ENCODE assay signal across 29 cellular contexts in the genomic region with DNA sequence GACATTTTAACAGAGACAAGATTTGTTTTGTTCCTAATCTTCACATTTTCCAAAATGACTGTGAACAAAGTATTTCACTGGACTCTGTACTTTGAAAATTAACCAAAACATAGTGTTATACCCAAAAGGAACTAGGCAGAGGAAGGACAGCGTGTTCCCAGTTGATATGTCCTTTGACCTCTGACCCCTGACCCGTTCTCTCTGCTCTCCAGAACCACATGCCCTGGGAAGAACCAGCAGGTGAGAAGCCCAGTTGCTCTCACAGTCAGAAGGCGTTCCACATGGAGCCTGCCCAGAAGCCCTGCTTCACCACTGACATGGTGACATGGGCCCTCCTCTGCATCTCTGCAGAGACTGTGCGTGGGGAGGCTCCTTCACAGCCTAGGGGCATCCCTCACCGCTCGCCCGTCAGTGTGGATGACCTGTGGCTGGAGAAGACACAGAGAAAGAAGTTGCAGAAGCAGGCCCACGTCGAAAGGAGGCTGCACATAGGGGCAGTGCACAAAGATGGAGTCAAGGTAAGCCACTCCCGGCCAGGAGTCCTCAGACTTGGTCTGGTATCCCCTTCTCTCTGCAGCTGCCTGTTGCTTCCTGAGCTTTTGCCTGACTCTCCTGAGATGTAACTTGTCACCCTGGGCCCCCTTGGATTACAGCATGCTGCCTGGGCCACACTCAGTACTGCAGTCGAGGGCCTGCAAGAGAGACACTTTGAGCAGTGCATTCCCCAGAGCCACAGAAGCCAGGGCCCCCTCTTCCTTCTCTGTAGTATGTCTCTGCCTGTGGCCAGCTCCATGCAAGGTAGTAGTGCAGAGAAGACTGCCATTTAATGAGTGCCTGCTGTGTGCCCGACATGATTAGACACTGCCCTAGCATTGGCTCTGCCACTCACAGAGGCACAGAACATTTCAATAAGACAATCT.
"Had no signal": no experiment of that assay in that cellular context is flagged by ENCODE, and none has a peak within 500 bp of the region (broad histone marks: within the 10 kb centered on the region; RNA-seq: fewer than 3 reads in every experiment).

No MANE protein-coding gene starts in this region.

- DNase-seq: colonic mucosa; effector CD8-positive, alpha-beta T cell; endodermal cell; foreskin fibroblast; gastrocnemius medialis; head of caudate nucleus; stimulated activated CD4-positive, alpha-beta T cell treated with anti-CD3 and anti-CD28 coated beads, Interleukin-12 subunit alpha, Interleukin-12 subunit beta, amount 100 ng/mL, for 4 hours; stimulated activated CD4-positive, alpha-beta T cell treated with anti-CD3 and anti-CD28 coated beads, Interleukin-1b, Interleukin-23, amount 100 ng/mL, for 48 hours; stimulated activated CD4-positive, alpha-beta T cell treated with anti-CD3 and anti-CD28 coated beads, Interleukin-4, amount 100 ng/mL, for 1 hour; stimulated activated CD8-positive, alpha-beta memory T cell treated with anti-CD3 and anti-CD28 coated beads, Interleukin-4, amount 100 ng/mL, for 48 hours; stimulated activated naive CD8-positive, alpha-beta T cell treated with anti-CD3 and anti-CD28 coated beads, Interleukin-15, Interleukin-2, amounts not matched to agents 100 U/mL and 50 U/mL, for 24 hours; substantia nigra; upper lobe of left lung; uterus had no signal

- H2AFZ ChIP-seq: neural progenitor cell had no signal

- H3K4me2 ChIP-seq: neural progenitor cell, smooth muscle cell had no signal

- H3K27ac Mint-ChIP-seq: dendritic cell treated with granulocyte-macrophage colony-stimulating factor and Interleukin-4, amounts not matched to agents 40 ng/mL and 50 ng/mL, for 4 days; endodermal cell; memory B cell; nephron; neural progenitor cell had no signal

- H3K27ac ChIP-seq: colonic mucosa, epithelial cell of prostate, gastrocnemius medialis, neural progenitor cell, prostate gland, right atrium auricular region, thoracic aorta, tibial nerve, upper lobe of left lung, uterus had no signal

- H3K4me3 ChIP-seq: colonic mucosa, gastrocnemius medialis, lung, neural progenitor cell, prostate gland, right atrium auricular region, smooth muscle cell, thoracic aorta, tibial nerve, upper lobe of left lung, uterus had no signal

- H3K27me3 ChIP-seq: colonic mucosa, gastrocnemius medialis, neural progenitor cell, right atrium auricular region, tibial nerve, upper lobe of left lung, uterus had no signal

- H3K36me3 ChIP-seq: colonic mucosa, gastrocnemius medialis, neural progenitor cell, prostate gland, right atrium auricular region, thoracic aorta, tibial nerve, upper lobe of left lung, uterus had no signal

- H3K4me1 Mint-ChIP-seq: endodermal cell, memory B cell, nephron, neural progenitor cell had no signal

- ATAC-seq: esophagus mucosa; gastrocnemius medialis; left lobe of liver; sciatic nerve; stimulated activated naive CD8-positive, alpha-beta T cell treated with anti-CD3 and anti-CD28 coated beads, Interleukin-15, Interleukin-2, amounts not matched to agents 100 U/mL and 50 U/mL, for 24 hours had no signal

- H3K4me3 Mint-ChIP-seq: dendritic cell treated with granulocyte-macrophage colony-stimulating factor and Interleukin-4, amounts not matched to agents 40 ng/mL and 50 ng/mL, for 4 days; endodermal cell; memory B cell; nephron; neural progenitor cell had no signal

- H3K9ac ChIP-seq: neural progenitor cell had no signal

- H3K36me3 Mint-ChIP-seq: neural progenitor cell had no signal

- FAIRE-seq: keratinocyte had no signal

- H3K9me3 ChIP-seq: colonic mucosa, gastrocnemius medialis, prostate gland, thoracic aorta, upper lobe of left lung, uterus had no signal

- H3K4me1 ChIP-seq: colonic mucosa, gastrocnemius medialis, prostate gland, right atrium auricular region, tibial nerve, upper lobe of left lung, uterus had no signal
